9 cellular contexts compared by ENCODE assay signal in genomic region chr5:143213851-143214363, GRCh38.
DNase-seq lines count a peak whose midpoint lies in the region; ATAC-seq, FAIRE-seq and TF ChIP-seq lines count a peak whose summit lies in the region.
"Had no signal": no experiment of that assay in that cellular context is flagged by ENCODE, and none has a peak within 500 bp of the region (broad histone marks: within the 10 kb centered on the region; RNA-seq: fewer than 3 reads in every experiment).

No MANE protein-coding gene starts in this region.

- no peaks in the 10 kb centered on the region for H3K27me3 Mint-ChIP-seq in endodermal cell (ENCODE audit: insufficient read depth)

- peaks cover 40% of the 10 kb centered on the region for H3K4me1 Mint-ChIP-seq in endodermal cell

- FAIRE-seq in keratinocyte (lab: Jason Lieb, UNC), result no peak

- 65 to 76% methylated on average over 9 to 12 of the region's 12 CpGs for WGBS in endodermal cell (ENCODE audit: insufficient coverage in 1 of 2, insufficient read length in 1 of 2), 2 experiments

- ATAC-seq in GM21576 (IDR thresholded peaks at IDR 0.05; ENCODE audit: unreplicated experiment), result peak; percentile 45

- H2AFZ ChIP-seq in keratinocyte (ENCODE audit: control insufficient read depth, low read length), result peak overlapping the region; percentile 1

- no peak overlapping the region for H3K4me3 Mint-ChIP-seq in endodermal cell

- H3K9ac ChIP-seq in HUES6 (ENCODE audit: low read length) (no peak overlapping the region), keratinocyte (ENCODE audit: control insufficient read depth, extremely low read depth, insufficient read depth, low read length) (peak overlapping the region; percentile 56), endodermal cell (ENCODE audit: extremely low read depth, low read length, poor library complexity, severe bottlenecking) (no peak overlapping the region)

- peak overlapping the region; percentile 52 for H3K4me2 ChIP-seq in keratinocyte (ENCODE audit: control insufficient read depth, extremely low read depth, insufficient read depth, low read depth, low read length)

- H3K27me3 ChIP-seq in HUES6 (ENCODE audit: control insufficient read depth, insufficient read depth, low read length) (no peaks in the 10 kb centered on the region), keratinocyte (ENCODE audit: control insufficient read depth, extremely low read depth, insufficient read depth, low read length) (no peaks in the 10 kb centered on the region), endodermal cell (ENCODE audit: control insufficient read depth, insufficient read depth, low read length, poor library complexity, severe bottlenecking) (no peaks in the 10 kb centered on the region)

- H3K9me3 ChIP-seq in HUES6 (ENCODE audit: control insufficient read depth, insufficient read depth, low read depth, low read length), result no peaks in the 10 kb centered on the region
- H3K9me3 ChIP-seq in keratinocyte (ENCODE audit: control insufficient read depth, low read depth, low read length), result no peaks in the 10 kb centered on the region
- H3K9me3 ChIP-seq in endodermal cell (ENCODE audit: control insufficient read depth, low read length), result no peaks in the 10 kb centered on the region

- dilution Hi-C loops in keratinocyte (cut with MboI; ENCODE audit: extremely low pct_ligation_motif_present, low sequenced_read_pairs), result no loop called here

- H3K4me1 ChIP-seq in HUES6 (ENCODE audit: control insufficient read depth, insufficient read depth, low read length) (peaks cover 12% of the 10 kb centered on the region), keratinocyte (ENCODE audit: control insufficient read depth, extremely low read depth, insufficient read depth, low read length) (peaks cover 17% of the 10 kb centered on the region), endodermal cell (ENCODE audit: control insufficient read depth, insufficient read depth, low read length) (peaks cover 2% of the 10 kb centered on the region)

- DNase-seq in DMS 273 (lab: John Stamatoyannopoulos, UW; ENCODE audit: unreplicated experiment) (peak; percentile 62), DMS 273 treated with DMSO at 0.1 percent for 48 hours (lab: John Stamatoyannopoulos, UW) (no peak), keratinocyte (ENCODE audit: low read depth, low spot score) (no peak), NCI-H2081 (lab: John Stamatoyannopoulos, UW) (no peak), T-helper 9 cell (no peak), endodermal cell (no peak)

- H3K9me3 Mint-ChIP-seq in endodermal cell, result no peaks in the 10 kb centered on the region

- no peak overlapping the region for H3K4me3 ChIP-seq in HUES6 (ENCODE audit: low read depth, low read length)
- no peak overlapping the region for H3K4me3 ChIP-seq in keratinocyte (ENCODE audit: control insufficient read depth in 2 of 3, extremely low read depth in 1 of 3, insufficient read depth in 2 of 3, low read depth in 1 of 3, low read length in 3 of 3)
- no peak overlapping the region for H3K4me3 ChIP-seq in endodermal cell (ENCODE audit: low read length)

- H3K27ac ChIP-seq in HUES6 (ENCODE audit: low read depth, low read length) (peak overlapping the region; percentile 47; the same call in 1 of the 2 replicates), keratinocyte (ENCODE audit: control insufficient read depth, insufficient read depth, low read length) (peak overlapping the region; percentile 57), endodermal cell (ENCODE audit: low read depth, low read length) (no peak overlapping the region)
- H3K27ac ChIP-seq: 22Rv1 had no signal

- no peaks in the 10 kb centered on the region for H3K79me2 ChIP-seq in keratinocyte (ENCODE audit: control insufficient read depth, insufficient read depth, low read length)

- H3K9me1 ChIP-seq in keratinocyte (ENCODE audit: control insufficient read depth, extremely low read depth, insufficient read depth, low read length), result no peaks in the 10 kb centered on the region

- no peak for TF ChIP-seq CTCF in keratinocyte (optimal IDR thresholded peaks at IDR 0.05 in 1 of 3, IDR thresholded peaks at IDR 0.05 in 1 of 3, conservative IDR thresholded peaks at IDR 0.05 in 1 of 3; ENCODE audit: extremely low read depth in 1 of 3, insufficient read depth in 2 of 3, low read length in 3 of 3)
- TF ChIP-seq CTCF in endodermal cell (conservative IDR thresholded peaks at IDR 0.05), result no peak

- no peaks in the 10 kb centered on the region for H4K20me1 ChIP-seq in keratinocyte (ENCODE audit: control insufficient read depth, extremely low read depth, insufficient read depth, low read length)

- H3K36me3 ChIP-seq in HUES6 (ENCODE audit: control insufficient read depth, insufficient read depth, low read length) (no peaks in the 10 kb centered on the region), keratinocyte (ENCODE audit: control insufficient read depth in 2 of 2, extremely low read depth in 1 of 2, insufficient read depth in 2 of 2, low read length in 2 of 2) (peaks cover 2 to 5% of the 10 kb centered on the region in 2 experiments), endodermal cell (ENCODE audit: control insufficient read depth, insufficient read depth, low read length) (no peaks in the 10 kb centered on the region)

- no peak overlapping the region for H3K27ac Mint-ChIP-seq in endodermal cell

- peaks cover 19% of the 10 kb centered on the region for H3K36me3 Mint-ChIP-seq in endodermal cell (ENCODE audit: low read depth)
